17 cellular contexts compared by ENCODE assay signal in genomic region chr10:95415631-95416031, GRCh38.
DNase-seq lines count a peak whose midpoint lies in the region; ATAC-seq and TF ChIP-seq lines count a peak whose summit lies in the region.
"Had no signal": no experiment of that assay in that cellular context is flagged by ENCODE, and none has a peak within 500 bp of the region (broad histone marks: within the 10 kb centered on the region; RNA-seq: fewer than 3 reads in every experiment).

No MANE protein-coding gene starts in this region.

- H3K27me3 Mint-ChIP-seq in nephron progenitor cell (ENCODE audit: low read depth, poor library complexity) (peaks cover under 1% of the 10 kb centered on the region), HFFc6 (ENCODE audit: insufficient read depth) (peaks cover 22% of the 10 kb centered on the region)

- H3K4me1 Mint-ChIP-seq in nephron progenitor cell = peaks cover 39% of the 10 kb centered on the region
- no peaks in the 10 kb centered on the region for H3K4me1 Mint-ChIP-seq in HFFc6 (ENCODE audit: low read depth)
- H3K4me1 Mint-ChIP-seq: activated CD8-positive, alpha-beta memory T cell treated with anti-CD3 and anti-CD28 coated beads, Interleukin-2, amount 10 ng/mL, durations not matched to agents 7 days and 5 days had no signal

- H3K4me1 ChIP-seq in ascending aorta (peaks cover 20 to 90% of the 10 kb centered on the region in 2 donors), gastroesophageal sphincter (peaks cover 28 to 100% (median 45%) of the 10 kb centered on the region in 3 donors)

- TF ChIP-seq CTCF in ascending aorta (IDR thresholded peaks at IDR 0.05) = no peak
- no peak for TF ChIP-seq CTCF in gastroesophageal sphincter (IDR thresholded peaks at IDR 0.05)
- TF ChIP-seq CTCF in nephron progenitor cell (IDR thresholded peaks at IDR 0.05) = no peak
- TF ChIP-seq CTCF in HFFc6 (IDR thresholded peaks at IDR 0.05) = no peak

- H3K4me3 Mint-ChIP-seq in nephron progenitor cell (no peak overlapping the region), HFFc6 (no peak overlapping the region)
- H3K4me3 Mint-ChIP-seq: activated CD8-positive, alpha-beta memory T cell treated with anti-CD3 and anti-CD28 coated beads, Interleukin-2, amount 10 ng/mL, durations not matched to agents 7 days and 5 days; natural killer cell treated with Interleukin-12 subunit alpha and Interleukin-12 subunit beta and Interleukin-15 and Interleukin-18, amount 100 ng/mL, for 72 hours had no signal

- peak overlapping the region; percentile 19 to 24 for H3K4me3 ChIP-seq in ascending aorta
- H3K4me3 ChIP-seq in gastroesophageal sphincter = peak overlapping the region in 1 of 2 donors; percentile 38
- H3K4me3 ChIP-seq: cardiac muscle cell had no signal

- peak in 1 of 2 donors; percentile 63 for DNase-seq in ascending aorta (ENCODE audit: low spot score in 2 of 2)
- peak; percentile 21 for DNase-seq in nephron progenitor cell
- DNase-seq in T-helper 1 cell = no peak
- no peak for DNase-seq in D341Med (ENCODE audit: low spot score)
- no peak for DNase-seq in HFFc6
- no peak for DNase-seq in middle frontal gyrus (ENCODE audit: extremely low spot score, low spot score)
- DNase-seq: activated CD8-positive, alpha-beta memory T cell treated with anti-CD3 and anti-CD28 coated beads, Interleukin-2, amount 10 ng/mL, durations not matched to agents 7 days and 5 days; activated naive CD4-positive, alpha-beta T cell; DMS53; NCI-H1436; NCI-H510A treated with DMSO at 0.1 percent for 48 hours had no signal

- no peaks in the 10 kb centered on the region for H3K36me3 Mint-ChIP-seq in nephron progenitor cell (ENCODE audit: low read depth)
- no peaks in the 10 kb centered on the region for H3K36me3 Mint-ChIP-seq in HFFc6 (ENCODE audit: low read depth)
- H3K36me3 Mint-ChIP-seq: activated CD8-positive, alpha-beta memory T cell treated with anti-CD3 and anti-CD28 coated beads, Interleukin-2, amount 10 ng/mL, durations not matched to agents 7 days and 5 days; natural killer cell treated with Interleukin-12 subunit alpha and Interleukin-12 subunit beta and Interleukin-15 and Interleukin-18, amount 100 ng/mL, for 72 hours had no signal

- H3K9me3 Mint-ChIP-seq in nephron progenitor cell = no peaks in the 10 kb centered on the region
- H3K9me3 Mint-ChIP-seq in HFFc6 = no peaks in the 10 kb centered on the region
- H3K9me3 Mint-ChIP-seq: natural killer cell treated with Interleukin-12 subunit alpha and Interleukin-12 subunit beta and Interleukin-15 and Interleukin-18, amount 100 ng/mL, for 72 hours had no signal

- no peak for TF ChIP-seq EP300 in gastroesophageal sphincter (IDR thresholded peaks at IDR 0.05)

- TF ChIP-seq POLR2A in gastroesophageal sphincter (IDR thresholded peaks at IDR 0.05) = peak in 1 of 2 donors; percentile 12

- intact Hi-C loops in ascending aorta (cut with DNase I) = loop anchor here (5.0 kb wide), 1 partner anchor 38 kb away; no protein-coding TSS in a partner anchor

- no peaks in the 10 kb centered on the region for H3K9me3 ChIP-seq in ascending aorta
- H3K9me3 ChIP-seq in gastroesophageal sphincter = no peaks in the 10 kb centered on the region

- ATAC-seq in gastroesophageal sphincter = peak; percentile 46
- ATAC-seq: activated CD8-positive, alpha-beta memory T cell treated with anti-CD3 and anti-CD28 coated beads, Interleukin-2, amount 10 ng/mL, durations not matched to agents 7 days and 5 days; natural killer cell treated with Interleukin-12 subunit alpha and Interleukin-12 subunit beta and Interleukin-15 and Interleukin-18, amount 100 ng/mL, for 72 hours had no signal

- H3K27ac Mint-ChIP-seq in nephron progenitor cell (peak overlapping the region; percentile 41), HFFc6 (no peak overlapping the region)
- H3K27ac Mint-ChIP-seq: activated CD8-positive, alpha-beta memory T cell treated with anti-CD3 and anti-CD28 coated beads, Interleukin-2, amount 10 ng/mL, durations not matched to agents 7 days and 5 days; natural killer cell treated with Interleukin-12 subunit alpha and Interleukin-12 subunit beta and Interleukin-15 and Interleukin-18, amount 100 ng/mL, for 72 hours had no signal

- peak overlapping the region; percentile 89 to 95 for H3K27ac ChIP-seq in ascending aorta
- peak overlapping the region; percentile 73 to 97 (median 88) for H3K27ac ChIP-seq in gastroesophageal sphincter
- H3K27ac ChIP-seq in temporal lobe (ENCODE audit: low read depth, low read length) = peak overlapping the region; percentile 10
- H3K27ac ChIP-seq: cardiac muscle cell, HL-60, VCaP had no signal

- WGBS in gastroesophageal sphincter (ENCODE audit: low coverage in 1 of 2), 2 donors = 53% methylated on average over 3 of the region's 15 CpGs; no CpG with 5 or more reads in 1 of the 2 donors

- H3K27me3 ChIP-seq in ascending aorta = no peaks in the 10 kb centered on the region
- no peaks in the 10 kb centered on the region for H3K27me3 ChIP-seq in gastroesophageal sphincter
- H3K27me3 ChIP-seq: cardiac muscle cell had no signal

- peaks cover 63 to 76% of the 10 kb centered on the region in 2 donors for H3K36me3 ChIP-seq in ascending aorta
- H3K36me3 ChIP-seq in gastroesophageal sphincter = peaks cover 0 to 45% of the 10 kb centered on the region in 2 donors
- H3K36me3 ChIP-seq: cardiac muscle cell had no signal

Comparison
In these comparisons a context has a peak if more than half of its experiments do, and no peak if none do; other contexts are left out.
1. H3K27ac ChIP-seq: peak in every context shown above with its lines; median percentile 92 in ascending aorta; 88 in gastroesophageal sphincter; 10 in temporal lobe.